15 cellular contexts compared by ENCODE assay signal in the genomic region with DNA sequence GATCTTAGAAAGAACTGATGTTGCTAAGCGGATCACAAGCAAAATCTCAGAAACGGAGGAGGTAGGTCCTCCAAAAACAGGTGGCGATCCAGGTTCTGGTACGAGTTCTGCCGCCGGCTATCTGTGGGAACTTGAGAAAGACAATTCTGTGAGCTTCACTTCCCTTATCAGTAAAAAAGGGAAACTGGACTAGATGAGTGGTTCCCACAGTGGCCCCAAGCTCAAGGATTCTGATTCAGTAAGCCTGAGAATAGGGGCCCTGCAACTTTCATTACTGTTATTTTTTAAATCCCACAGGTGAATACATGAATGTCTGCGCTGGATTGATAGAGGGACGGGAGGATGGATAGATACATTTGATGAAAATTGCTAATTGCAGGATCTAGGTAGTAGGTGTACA.
"Had no signal": no experiment of that assay in that cellular context is flagged by ENCODE, and none has a peak within 500 bp of the region (broad histone marks: within the 10 kb centered on the region; RNA-seq: fewer than 3 reads in every experiment).

No MANE protein-coding gene starts in this region.

- H3K36me3 ChIP-seq: adrenal gland, spleen, tibial nerve had no signal

- H3K27ac ChIP-seq: adrenal gland, spleen, tibial nerve had no signal

- H3K4me3 ChIP-seq: adrenal gland, spleen, tibial nerve had no signal

- H3K4me1 ChIP-seq: adrenal gland, tibial nerve had no signal

- H3K9me3 ChIP-seq: adrenal gland, spleen, tibial nerve had no signal

- DNase-seq: activated naive CD4-positive, alpha-beta T cell treated with anti-CD3 and anti-CD28 coated beads, Interleukin-2, amount 50 U/mL, for 16 hours; adrenal gland; central memory CD4-positive, alpha-beta T cell; cortex of kidney; effector CD8-positive, alpha-beta T cell; islet precursor cell; spleen; stimulated activated CD4-positive, alpha-beta T cell treated with anti-CD3 and anti-CD28 coated beads, Interleukin-1b, Interleukin-23, amount 100 ng/mL, for 48 hours had no signal

- FAIRE-seq: frontal cortex, TTC549 had no signal

- H3K27me3 ChIP-seq: adrenal gland, spleen, tibial nerve had no signal

- ATAC-seq: activated CD4-positive, CD25-positive, alpha-beta regulatory T cell treated with anti-CD3 and anti-CD28 coated beads, Interleukin-2, amount 50 U/mL, for 24 hours; left lobe of liver; sciatic nerve; stimulated activated memory B cell treated with anti-CD40 and anti-IgM and Interleukin-4, amounts not matched to agents 10 μg/mL and 1 μg/mL and 100 μg/mL, for 72 hours had no signal
